In the genomic region with DNA sequence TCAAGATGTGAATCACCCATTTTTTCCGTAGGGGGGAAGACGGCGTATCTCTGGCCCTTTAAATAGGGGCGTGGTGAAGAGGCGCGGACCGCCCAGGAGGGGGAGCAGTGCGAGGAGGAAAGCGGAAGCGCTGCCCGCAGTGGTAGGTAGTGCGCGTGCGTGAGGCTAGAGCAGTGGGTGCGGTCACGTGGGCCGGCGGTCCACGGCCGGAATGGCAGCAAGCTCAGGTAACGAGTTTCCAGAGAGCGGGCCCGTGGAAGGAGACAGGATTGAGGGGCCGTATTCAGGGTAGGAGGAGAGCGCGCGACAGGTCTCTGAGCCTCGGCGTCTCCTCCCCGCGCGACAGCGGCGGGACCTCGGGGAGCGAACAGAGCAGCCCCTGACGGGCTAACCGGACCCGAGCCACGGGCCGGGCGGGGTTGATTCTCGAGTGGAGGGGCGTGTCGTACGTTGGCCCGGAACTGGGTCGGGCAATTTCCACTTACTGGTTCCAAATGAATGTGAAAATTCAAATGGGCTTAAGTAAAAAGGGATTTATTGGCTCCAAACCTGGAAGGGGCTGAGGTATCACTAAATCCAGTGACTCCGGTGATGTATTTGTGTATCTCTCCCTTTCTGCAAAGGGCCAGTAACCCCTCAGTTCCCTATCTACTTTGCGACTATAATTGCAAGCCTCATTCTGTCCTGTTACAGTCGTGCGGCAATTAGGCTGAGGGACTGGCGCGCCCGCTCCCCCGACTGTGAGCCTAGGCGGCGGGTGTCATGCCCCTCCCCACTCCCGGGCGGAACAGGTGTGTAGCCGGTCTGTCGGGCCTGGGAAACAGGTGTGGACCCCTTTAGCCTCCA, we compare ENCODE assay signal across 8 cellular contexts. TPM values are rescaled to one million over a fixed set of nuclear protein-coding genes. Genes with fewer than 3 reads are reported as not detected.
A peak's percentile ranks its signal among the peaks of the same experiment; 100 is the strongest.
DNase-seq lines count a peak whose midpoint lies in the region; ATAC-seq and TF ChIP-seq lines count a peak whose summit lies in the region.

A gene with protein sequence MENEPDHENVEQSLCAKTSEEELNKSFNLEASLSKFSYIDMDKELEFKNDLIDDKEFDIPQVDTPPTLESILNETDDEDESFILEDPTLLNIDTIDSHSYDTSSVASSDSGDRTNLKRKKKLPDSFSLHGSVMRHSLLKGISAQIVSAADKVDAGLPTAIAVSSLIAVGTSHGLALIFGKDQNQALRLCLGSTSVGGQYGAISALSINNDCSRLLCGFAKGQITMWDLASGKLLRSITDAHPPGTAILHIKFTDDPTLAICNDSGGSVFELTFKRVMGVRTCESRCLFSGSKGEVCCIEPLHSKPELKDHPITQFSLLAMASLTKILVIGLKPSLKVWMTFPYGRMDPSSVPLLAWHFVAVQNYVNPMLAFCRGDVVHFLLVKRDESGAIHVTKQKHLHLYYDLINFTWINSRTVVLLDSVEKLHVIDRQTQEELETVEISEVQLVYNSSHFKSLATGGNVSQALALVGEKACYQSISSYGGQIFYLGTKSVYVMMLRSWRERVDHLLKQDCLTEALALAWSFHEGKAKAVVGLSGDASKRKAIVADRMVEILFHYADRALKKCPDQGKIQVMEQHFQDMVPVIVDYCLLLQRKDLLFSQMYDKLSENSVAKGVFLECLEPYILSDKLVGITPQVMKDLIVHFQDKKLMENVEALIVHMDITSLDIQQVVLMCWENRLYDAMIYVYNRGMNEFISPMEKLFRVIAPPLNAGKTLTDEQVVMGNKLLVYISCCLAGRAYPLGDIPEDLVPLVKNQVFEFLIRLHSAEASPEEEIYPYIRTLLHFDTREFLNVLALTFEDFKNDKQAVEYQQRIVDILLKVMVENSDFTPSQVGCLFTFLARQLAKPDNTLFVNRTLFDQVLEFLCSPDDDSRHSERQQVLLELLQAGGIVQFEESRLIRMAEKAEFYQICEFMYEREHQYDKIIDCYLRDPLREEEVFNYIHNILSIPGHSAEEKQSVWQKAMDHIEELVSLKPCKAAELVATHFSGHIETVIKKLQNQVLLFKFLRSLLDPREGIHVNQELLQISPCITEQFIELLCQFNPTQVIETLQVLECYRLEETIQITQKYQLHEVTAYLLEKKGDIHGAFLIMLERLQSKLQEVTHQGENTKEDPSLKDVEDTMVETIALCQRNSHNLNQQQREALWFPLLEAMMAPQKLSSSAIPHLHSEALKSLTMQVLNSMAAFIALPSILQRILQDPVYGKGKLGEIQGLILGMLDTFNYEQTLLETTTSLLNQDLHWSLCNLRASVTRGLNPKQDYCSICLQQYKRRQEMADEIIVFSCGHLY (N-terminal part only) (plus strand): TSS at position 168 of the 846 bp plus-strand sequence. CDS start 12,467 bp downstream, outside the sequence.

- peak within 1 kb of the TSS; percentile 55 for H3K18ac ChIP-seq in mesendoderm (ENCODE audit: low read length)

- no peaks in the 10 kb centered on the region for H3K9me3 ChIP-seq in Caco-2
- H3K9me3 ChIP-seq in endocrine pancreas (ENCODE audit: control insufficient read depth, low read length) = no peaks in the 10 kb centered on the region

- H3K36me3 Mint-ChIP-seq in Caco-2 (ENCODE audit: insufficient read depth, unreplicated experiment) = peaks cover 7% of the 10 kb centered on the region

- peak; percentile 52 to 69 for TF ChIP-seq CTCF in Caco-2 (IDR thresholded peaks at IDR 0.05; ENCODE audit: insufficient read depth in 1 of 2, low read depth in 1 of 2, low read length in 1 of 2, severe bottlenecking in 1 of 2, unreplicated experiment in 1 of 2)

- H3K27me3 ChIP-seq in Caco-2 (replicated peaks; ENCODE audit: control insufficient read depth, insufficient read depth, low read length) (no peaks in the 10 kb centered on the region), endocrine pancreas (ENCODE audit: control insufficient read depth, insufficient read depth, low read length) (no peaks in the 10 kb centered on the region), mesendoderm (ENCODE audit: insufficient read depth, low read length, poor library complexity) (no peaks in the 10 kb centered on the region)

- H3K4me1 ChIP-seq in Caco-2 (peaks cover 4% of the 10 kb centered on the region; the same call in 1 of the 2 replicates), endocrine pancreas (ENCODE audit: control insufficient read depth, insufficient read depth, low read length) (peaks cover 6% of the 10 kb centered on the region), mesendoderm (ENCODE audit: control insufficient read depth, low read depth, low read length) (no peaks in the 10 kb centered on the region)

- WGBS in mesendoderm (ENCODE audit: extremely low coverage, insufficient coverage, low lambda C conversion rate) = no CpG with 5 or more reads among the region's 62 CpGs

- H2AK5ac ChIP-seq in mesendoderm (ENCODE audit: low read length) = no peak within 1 kb of the TSS

- DNase-seq in Caco-2 (peak; percentile 96), HT1080 (ENCODE audit: low read depth) (peak; percentile 97), NOMO-1 (lab: John Stamatoyannopoulos, UW; ENCODE audit: unreplicated experiment in 2 of 2) (peak; percentile 99 to 100), mesendoderm (peak; percentile 95)
- peak; percentile 95 to 96 for DNase-seq in activated CD8-positive, alpha-beta memory T cell treated with anti-CD3 and anti-CD28 coated beads for 4 hours (ENCODE audit: low read depth in 2 of 2)
- peak; percentile 96 for DNase-seq in stimulated activated CD8-positive, alpha-beta memory T cell treated with anti-CD3 and anti-CD28 coated beads, Interleukin-15, amount 100 ng/mL, for 1 hour (ENCODE audit: low read depth)

- no TSS peak for BruUV-seq in Caco-2 (replicated peaks; lab: Mats Ljungman, UMichigan)

- H4K8ac ChIP-seq in mesendoderm (ENCODE audit: low read depth, low read length) = no peak within 1 kb of the TSS

- H3K4me3 ChIP-seq in Caco-2 (ENCODE audit: low read depth, low read length) (peak within 1 kb of the TSS; percentile 53), endocrine pancreas (ENCODE audit: control insufficient read depth, insufficient read depth, low read length) (peak within 1 kb of the TSS; percentile 83), mesendoderm (ENCODE audit: low read length) (peak within 1 kb of the TSS; percentile 91)

- H3K36me3 ChIP-seq in Caco-2 (ENCODE audit: control insufficient read depth, insufficient read depth, low read length) (no peaks in the 10 kb centered on the region), endocrine pancreas (ENCODE audit: control insufficient read depth, insufficient read depth, low read length) (no peaks in the 10 kb centered on the region), mesendoderm (ENCODE audit: control insufficient read depth, insufficient read depth, low read length) (no peaks in the 10 kb centered on the region)

- H3K56ac ChIP-seq in mesendoderm (ENCODE audit: low read length) = peak within 1 kb of the TSS; percentile 88

- no peaks in the 10 kb centered on the region for H3K27me3 Mint-ChIP-seq in Caco-2 (ENCODE audit: insufficient read depth, unreplicated experiment)

- peak; percentile 87 for ATAC-seq in GM21360 (IDR thresholded peaks at IDR 0.05; ENCODE audit: unreplicated experiment)

- H3K4ac ChIP-seq in mesendoderm (ENCODE audit: low read depth, low read length) = no peak within 1 kb of the TSS

- H4K5ac ChIP-seq in mesendoderm (ENCODE audit: low read length) = peak within 1 kb of the TSS; percentile 98

- H3K9ac ChIP-seq in endocrine pancreas (ENCODE audit: control insufficient read depth, insufficient read depth, low read length) (peak within 1 kb of the TSS; percentile 90), mesendoderm (ENCODE audit: low read length) (peak within 1 kb of the TSS; percentile 87)

- no peak within 1 kb of the TSS for H2BK120ac ChIP-seq in mesendoderm (ENCODE audit: low read depth, low read length)

- peaks cover 12% of the 10 kb centered on the region for H3K4me1 Mint-ChIP-seq in Caco-2 (ENCODE audit: low read depth, unreplicated experiment)

- CTCF ChIA-PET in Caco-2 (lab: Charles Lee) = interaction anchor here (0.6 to 1.1 kb wide), 2 partner anchors 12 to 375 kb away, joined by 3 to 5 read pairs; no protein-coding TSS in a partner anchor

- H3K27ac Mint-ChIP-seq in Caco-2 (ENCODE audit: unreplicated experiment) = peak within 1 kb of the TSS; percentile 96

- peaks cover 3% of the 10 kb centered on the region for H3K79me1 ChIP-seq in mesendoderm (ENCODE audit: low read length)

- H3K79me2 ChIP-seq in mesendoderm (ENCODE audit: control insufficient read depth, insufficient read depth, low read length) = peaks cover 3% of the 10 kb centered on the region

- no peak within 1 kb of the TSS for H2BK5ac ChIP-seq in mesendoderm (ENCODE audit: low read length)

- H3K9me3 Mint-ChIP-seq in Caco-2 (ENCODE audit: unreplicated experiment) = no peaks in the 10 kb centered on the region

- no peak within 1 kb of the TSS for H3K27ac ChIP-seq in mesendoderm (ENCODE audit: low read depth, low read length)

- POLR2A ChIA-PET in Caco-2 (lab: Charles Lee) = no interaction called here

- H3K4me3 Mint-ChIP-seq in Caco-2 (ENCODE audit: unreplicated experiment) = peak within 1 kb of the TSS; percentile 100

- peak within 1 kb of the TSS; percentile 4 for H3K23ac ChIP-seq in mesendoderm (ENCODE audit: low read length)

- intact Hi-C loops in Caco-2 (cut with micrococcal nuclease; ENCODE audit: unreplicated experiment) = no loop called here

- peak within 1 kb of the TSS; percentile 42 for H2BK15ac ChIP-seq in mesendoderm (replicated peaks; ENCODE audit: low read depth)

- peak within 1 kb of the TSS; percentile 84 for H3K4me2 ChIP-seq in mesendoderm (ENCODE audit: low read length)

RNA-seq across cellular contexts. Expression of the gene that starts here (rescaled TPM):
- total RNA-seq in Caco-2 (2022) = 41.7 and 44.7 TPM in 2 replicates
- 23.5 and 28.1 TPM in 2 replicates for total RNA-seq in HT1080 (2014; rRNA removed; shearing (Covaris generic))
- 15.7 and 20.3 TPM in 2 replicates for polyA plus RNA-seq in HT1080 (2015; cell fraction: cytosol; rRNA removed)
- 57.7 and 61.2 TPM in 2 replicates for polyA plus RNA-seq in HT1080 (2015; cell fraction: nucleus; rRNA removed)
- polyA plus RNA-seq in mesendoderm (2013, experiment 1 of 2) = 11.8 TPM
- polyA plus RNA-seq in mesendoderm (2013, experiment 2 of 2) = 10.6 TPM
